In the genomic region with DNA sequence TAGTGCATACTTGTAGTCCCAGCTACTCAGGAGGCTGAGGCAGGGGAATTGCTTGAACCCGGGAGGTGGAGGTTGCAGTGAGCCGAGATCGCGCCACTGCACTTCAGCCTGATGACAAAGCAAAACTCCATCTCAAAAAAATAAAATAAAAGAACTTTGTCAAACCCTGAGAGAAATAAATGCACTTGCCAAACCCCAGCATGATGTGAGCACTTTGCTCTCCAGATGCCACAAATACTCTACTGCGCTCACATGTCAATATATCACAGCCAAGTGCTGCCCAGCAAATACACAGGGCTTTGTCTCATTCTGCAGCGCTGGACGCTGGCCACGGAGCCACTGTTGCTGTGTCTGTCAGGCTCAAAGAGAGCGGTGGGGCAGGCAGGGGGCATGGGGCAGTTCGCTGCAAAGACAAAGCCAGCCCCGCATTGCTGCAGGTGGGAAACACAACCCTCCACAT, we compare ENCODE assay signal across 9 cellular contexts. TPM values are rescaled to one million over a fixed set of nuclear protein-coding genes. Genes with fewer than 3 reads are reported as not detected.
DNase-seq lines count a peak whose midpoint lies in the region; FAIRE-seq and TF ChIP-seq lines count a peak whose summit lies in the region.
"Had no signal": no experiment of that assay in that cellular context is flagged by ENCODE, and none has a peak within 500 bp of the region (broad histone marks: within the 10 kb centered on the region; RNA-seq: fewer than 3 reads in every experiment).

No MANE protein-coding gene starts in this region.

- H3K27me3 ChIP-seq in endothelial cell of umbilical vein (ENCODE audit: control insufficient read depth in 2 of 2, insufficient read depth in 2 of 2, low read length in 2 of 2) (no peaks in the 10 kb centered on the region), transverse colon (no peaks in the 10 kb centered on the region), spleen (replicated peaks in 1 of 7) (peaks cover 0 to 4% (median 0%) of the 10 kb centered on the region in 7 donors)

- TF ChIP-seq CTCF in endothelial cell of umbilical vein (IDR thresholded peaks at IDR 0.05; ENCODE audit: extremely low read depth in 1 of 2, insufficient read depth in 1 of 2, low read depth in 1 of 2, low read length in 2 of 2): no peak
- no peak for TF ChIP-seq CTCF in transverse colon (IDR thresholded peaks at IDR 0.05)
- no peak for TF ChIP-seq CTCF in OCI-LY7 (conservative IDR thresholded peaks at IDR 0.05; ENCODE audit: low read length)
- TF ChIP-seq CTCF in spleen (IDR thresholded peaks at IDR 0.05 in 8 of 11, conservative IDR thresholded peaks at IDR 0.05 in 3 of 11): no peak

- no peak overlapping the region for H3K4me3 ChIP-seq in endothelial cell of umbilical vein (replicated peaks in 1 of 3; ENCODE audit: insufficient read depth in 1 of 3, low read depth in 1 of 3, low read length in 3 of 3)
- no peak overlapping the region for H3K4me3 ChIP-seq in transverse colon
- no peak overlapping the region for H3K4me3 ChIP-seq in OCI-LY7 (ENCODE audit: low read depth, low read length, poor library complexity, severe bottlenecking)
- H3K4me3 ChIP-seq in spleen: no peak overlapping the region

- BruUV-seq in endothelial cell of umbilical vein (replicated peaks; lab: Mats Ljungman, UMichigan) (no TSS peak), OCI-LY7 (replicated peaks; lab: Mats Ljungman, UMichigan) (no TSS peak)

- no peak overlapping the region for H3K9ac ChIP-seq in endothelial cell of umbilical vein (replicated peaks; ENCODE audit: extremely low read depth, insufficient read depth, low read length)
- H3K9ac ChIP-seq: KMS-11 had no signal

- H3K9me3 ChIP-seq in endothelial cell of umbilical vein (replicated peaks; ENCODE audit: control insufficient read depth, insufficient read depth, low read length) (no peaks in the 10 kb centered on the region), transverse colon (no peaks in the 10 kb centered on the region), OCI-LY7 (ENCODE audit: low read length) (no peaks in the 10 kb centered on the region), spleen (no peaks in the 10 kb centered on the region)

- dilution Hi-C loops in endothelial cell of umbilical vein (cut with MboI; ENCODE audit: extremely low pct_ligation_motif_present, low sequenced_read_pairs): no loop called here

- no peak for TF ChIP-seq EP300 in transverse colon (IDR thresholded peaks at IDR 0.05; ENCODE audit: low read depth)

- no peaks in the 10 kb centered on the region for H3K36me3 ChIP-seq in endothelial cell of umbilical vein (ENCODE audit: control insufficient read depth in 2 of 2, extremely low read depth in 1 of 2, insufficient read depth in 2 of 2, low read length in 2 of 2)
- no peaks in the 10 kb centered on the region for H3K36me3 ChIP-seq in transverse colon
- no peaks in the 10 kb centered on the region for H3K36me3 ChIP-seq in OCI-LY7 (ENCODE audit: insufficient read depth, low read length)
- H3K36me3 ChIP-seq in spleen: no peaks in the 10 kb centered on the region

- CTCF ChIA-PET in endothelial cell of umbilical vein (lab: Charles Lee) (interaction anchor here (1.4 to 1.6 kb wide), 2 partner anchors 41 to 59 kb away, joined by 4 to 11 read pairs; no protein-coding TSS in a partner anchor), OCI-LY7 (lab: Charles Lee; ENCODE audit: unreplicated experiment) (no interaction called here)

- H2AFZ ChIP-seq in endothelial cell of umbilical vein (ENCODE audit: low read depth, low read length) (peak overlapping the region; percentile 8), OCI-LY7 (ENCODE audit: low read length) (no peak overlapping the region)

- no peaks in the 10 kb centered on the region for H3K9me2 ChIP-seq in OCI-LY7 (ENCODE audit: insufficient read depth, low read length)

- in situ Hi-C loops in transverse colon (cut with MboI; ENCODE audit: low pct_ligation_motif_present in 1 of 4, low pct_unique_long_range_greater_than_20kb in 1 of 4, low sequenced_read_pairs in 3 of 4): no loop called here

- 74 to 76% methylated on average over 8 to 11 of the region's 11 CpGs for WGBS in transverse colon (ENCODE audit: low coverage in 1 of 2), 2 donors
- 52 to 80% (median 56%) methylated on average over 10 to 11 of the region's 11 CpGs for WGBS in spleen, 5 donors

- no peak overlapping the region for H3K4me2 ChIP-seq in endothelial cell of umbilical vein (ENCODE audit: insufficient read depth, low read length)
- no peak overlapping the region for H3K4me2 ChIP-seq in OCI-LY7 (ENCODE audit: low read length)
- H3K4me2 ChIP-seq: KMS-11 had no signal

- H3K9me1 ChIP-seq in endothelial cell of umbilical vein (replicated peaks; ENCODE audit: control insufficient read depth, extremely low read depth, insufficient read depth, low read length): no peaks in the 10 kb centered on the region

- POLR2A ChIA-PET in endothelial cell of umbilical vein (lab: Charles Lee): no interaction called here
- POLR2A ChIA-PET in OCI-LY7 (lab: Charles Lee): no interaction called here

- peak; percentile 35 for FAIRE-seq in endothelial cell of umbilical vein (lab: Jason Lieb, UNC)

- intact Hi-C loops in endothelial cell of umbilical vein (cut with micrococcal nuclease): no loop called here
- intact Hi-C loops in transverse colon (cut with DNase I; ENCODE audit: low total_unique reads): no loop called here
- intact Hi-C loops in OCI-LY7 (cut with micrococcal nuclease; ENCODE audit: unreplicated experiment): no loop called here
- intact Hi-C loops in spleen (cut with DNase I; ENCODE audit: low total_unique reads): no loop called here

- H3K4me1 ChIP-seq in endothelial cell of umbilical vein (ENCODE audit: control insufficient read depth, extremely low read depth, insufficient read depth, low read length) (peaks cover 29% of the 10 kb centered on the region), transverse colon (peaks cover 39 to 82% (median 51%) of the 10 kb centered on the region in 4 donors), OCI-LY7 (ENCODE audit: insufficient read depth, low read length, poor library complexity, severe bottlenecking) (no peaks in the 10 kb centered on the region), spleen (peaks cover 0 to 63% (median 21%) of the 10 kb centered on the region in 6 donors)

- no peak overlapping the region for H3K27ac ChIP-seq in endothelial cell of umbilical vein (ENCODE audit: insufficient read depth, low read depth, low read length)
- H3K27ac ChIP-seq in transverse colon: peak overlapping the region; percentile 49 to 85 (median 84)
- no peak overlapping the region for H3K27ac ChIP-seq in OCI-LY7 (ENCODE audit: low read depth, low read length, poor library complexity, severe bottlenecking)
- H3K27ac ChIP-seq in spleen: no peak overlapping the region
- H3K27ac ChIP-seq: KMS-11 had no signal

- no peaks in the 10 kb centered on the region for H4K20me1 ChIP-seq in endothelial cell of umbilical vein (replicated peaks; ENCODE audit: control insufficient read depth, extremely low read depth, insufficient read depth, low read length)
- H4K20me1 ChIP-seq in OCI-LY7 (ENCODE audit: insufficient read depth, low read length): no peaks in the 10 kb centered on the region

- H3K79me2 ChIP-seq in endothelial cell of umbilical vein (ENCODE audit: control insufficient read depth, insufficient read depth, low read length): no peaks in the 10 kb centered on the region
- no peaks in the 10 kb centered on the region for H3K79me2 ChIP-seq in OCI-LY7 (ENCODE audit: insufficient read depth, low read depth, low read length)

- TF ChIP-seq POLR2A in endothelial cell of umbilical vein (IDR thresholded peaks at IDR 0.05; ENCODE audit: low read depth, low read length) (no peak), transverse colon (IDR thresholded peaks at IDR 0.05) (no peak), spleen (IDR thresholded peaks at IDR 0.05) (no peak)

- DNase-seq in NCI-H345 (lab: John Stamatoyannopoulos, UW) (peak; percentile 27), NCI-H345 treated with DMSO at 0.1 percent for 48 hours (lab: John Stamatoyannopoulos, UW; ENCODE audit: unreplicated experiment) (no peak), endothelial cell of umbilical vein (ENCODE audit: low read depth, low spot score) (peak; percentile 44), middle frontal gyrus (ENCODE audit: extremely low spot score, low spot score) (peak; percentile 81), transverse colon (no peak), activated gamma-delta T cell treated with Interleukin-2 at 50 U/mL for 16 hours (no peak), OCI-LY7 (ENCODE audit: low spot score) (no peak), spleen (no peak)

TF ChIP-seq in endothelial cell of umbilical vein, 7 proteins besides CTCF, POLR2A, EP300 and RAD21:
- no peak for TF ChIP-seq POLR2AphosphoS5 (IDR thresholded peaks at IDR 0.05; ENCODE audit: insufficient read depth, low read depth, low read length)
- no peak for TF ChIP-seq EZH2 (IDR thresholded peaks at IDR 0.05; ENCODE audit: borderline replicate concordance, low read depth, low read length, severe bottlenecking)
- TF ChIP-seq, protein P1, sequence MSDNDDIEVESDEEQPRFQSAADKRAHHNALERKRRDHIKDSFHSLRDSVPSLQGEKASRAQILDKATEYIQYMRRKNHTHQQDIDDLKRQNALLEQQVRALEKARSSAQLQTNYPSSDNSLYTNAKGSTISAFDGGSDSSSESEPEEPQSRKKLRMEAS (IDR thresholded peaks at IDR 0.05; ENCODE audit: insufficient read depth, insufficient read length): no peak
- no peak for TF ChIP-seq GATA2 (IDR thresholded peaks at IDR 0.05; ENCODE audit: insufficient read depth, insufficient read length, low read depth, low read length)
- no peak for TF ChIP-seq FOS (IDR thresholded peaks at IDR 0.05; ENCODE audit: borderline replicate concordance, insufficient read depth, low read length)
- TF ChIP-seq MYC (IDR thresholded peaks at IDR 0.05; ENCODE audit: low read depth, low read length): no peak
- TF ChIP-seq JUN (IDR thresholded peaks at IDR 0.05; ENCODE audit: borderline replicate concordance, insufficient read depth, insufficient read length, low read depth): no peak
TF ChIP-seq in endothelial cell of umbilical vein: peak in this region for 0.

RNA-seq across cellular contexts. Expression of a gene that starts 45.1 kb away (rescaled TPM):
- total RNA-seq in endothelial cell of umbilical vein (381 and 436 TPM in 2 replicates), transverse colon (1,000 to 10,000 TPM in 1 of 4 donors, 100 to 1,000 TPM in 3; 561 to 1,032 (median 742) TPM), OCI-LY7 (2022) (0.21 and 0.30 TPM in 2 replicates), spleen (100 to 1,000 TPM; 168 to 370 (median 289) TPM)
- polyA plus RNA-seq in endothelial cell of umbilical vein (25.1 and 35.2 TPM in 2 replicates), spleen (10 to 100 TPM; 11.8 to 24.0 (median 12.0) TPM)
- 46.3 and 51.8 TPM in 2 replicates for polyA plus RNA-seq in endothelial cell of umbilical vein (2011; cell fraction: cytosol; rRNA removed)
- 322 and 346 TPM in 2 replicates for polyA plus RNA-seq in endothelial cell of umbilical vein (2011; cell fraction: nucleus; rRNA removed)
- 223 and 321 TPM in 2 replicates for polyA plus RNA-seq in endothelial cell of umbilical vein (2012)
- polyA minus RNA-seq in endothelial cell of umbilical vein: 219 and 258 TPM in 2 replicates
- 78.7 TPM for polyA minus RNA-seq in endothelial cell of umbilical vein (2011; cell fraction: cytosol; rRNA and poly(A)+ RNA removed)
- 446 and 550 TPM in 2 replicates for polyA minus RNA-seq in endothelial cell of umbilical vein (2011; cell fraction: nucleus; rRNA and poly(A)+ RNA removed)
- 0.08 and 0.28 TPM in 2 replicates for total RNA-seq in OCI-LY7 (2014; rRNA removed; shearing (Covaris generic))

Comparison
In these comparisons a context has a peak if more than half of its experiments do, and no peak if none do; other contexts are left out.
1. DNase-seq: peak in NCI-H345 (single experiment), endothelial cell of umbilical vein (single experiment) and middle frontal gyrus (single experiment); none in NCI-H345 treated with DMSO at 0.1 percent for 48 hours (single experiment), transverse colon (single experiment), activated gamma-delta T cell treated with Interleukin-2 at 50 U/mL for 16 hours (single experiment), OCI-LY7 (single experiment) and spleen (single experiment).
2. H3K27ac ChIP-seq: peak in transverse colon (4 of 4); none in endothelial cell of umbilical vein (single experiment), OCI-LY7 (single experiment) and spleen (0 of 8).
3. RNA of a gene that starts 45.1 kb away (total RNA-seq): 561 to 1,032 TPM in transverse colon, 381 to 436 TPM in endothelial cell of umbilical vein and 168 to 370 TPM in spleen; 0.08 to 0.30 TPM in OCI-LY7; every median in the first group is over 100 times any median in the second.